Comparison of ENCODE assay signal across 8 cellular contexts in genomic region chr11:2378527-2379210, GRCh38. TPM values are rescaled to one million over a fixed set of nuclear protein-coding genes. Genes with fewer than 3 reads are reported as not detected.
A peak's percentile ranks its signal among the peaks of the same experiment; 100 is the strongest.
DNase-seq lines count a peak whose midpoint lies in the region; ATAC-seq, FAIRE-seq and TF ChIP-seq lines count a peak whose summit lies in the region.

No MANE protein-coding gene starts in this region.

- no peaks in the 10 kb centered on the region for H3K36me3 ChIP-seq in CD4-positive, alpha-beta memory T cell (ENCODE audit: insufficient read depth, low read length)
- no peaks in the 10 kb centered on the region for H3K36me3 ChIP-seq in endothelial cell of umbilical vein (ENCODE audit: control insufficient read depth in 2 of 2, extremely low read depth in 1 of 2, insufficient read depth in 2 of 2, low read length in 2 of 2)

- intact Hi-C loops in CD4-positive, alpha-beta memory T cell (cut with micrococcal nuclease), result loop anchor here (5.0 kb wide), 1 partner anchor 76 kb away; the partner anchor contains the start of genes C11orf21 and TSPAN32
- intact Hi-C loops in endothelial cell of umbilical vein (cut with micrococcal nuclease), result loop anchor here (1.0 to 2.0 kb wide), 2 partner anchors 22 to 40 kb away; partner anchors contain the start of gene TSSC4

- TF ChIP-seq CTCF in endothelial cell of umbilical vein (IDR thresholded peaks at IDR 0.05; ENCODE audit: extremely low read depth in 1 of 2, insufficient read depth in 1 of 2, low read depth in 1 of 2, low read length in 2 of 2), result no peak
- TF ChIP-seq CTCF in nephron (IDR thresholded peaks at IDR 0.05; ENCODE audit: unreplicated experiment in 3 of 3), result no peak

- peak overlapping the region; percentile 29 to 76 for H3K4me3 ChIP-seq in CD4-positive, alpha-beta memory T cell (ENCODE audit: low read length in 2 of 2)
- H3K4me3 ChIP-seq in endothelial cell of umbilical vein (replicated peaks in 1 of 3; ENCODE audit: insufficient read depth in 1 of 3, low read depth in 1 of 3, low read length in 3 of 3), result peak overlapping the region; percentile 72 to 80 (median 75)

- CTCF ChIA-PET in CD4-positive, alpha-beta memory T cell (lab: Charles Lee; ENCODE audit: partially characterized antibody), result interaction anchor here (1.0 to 2.4 kb wide), 4 partner anchors 8 to 74 kb away, joined by 5 to 17 read pairs (median 8); partner anchors contain the start of gene TSSC4
- CTCF ChIA-PET in endothelial cell of umbilical vein (lab: Charles Lee), result interaction anchor here (0.6 to 2.9 kb wide), 8 partner anchors 8 to 74 kb away, joined by 3 to 23 read pairs (median 13); partner anchors contain the start of gene TSSC4

- POLR2A ChIA-PET in CD4-positive, alpha-beta memory T cell (lab: Charles Lee; ENCODE audit: partially characterized antibody), result interaction anchor here (0.7 to 4.6 kb wide), 7 partner anchors 9 to 550 kb away, joined by 3 to 50 read pairs (median 18); partner anchors contain the start of genes C11orf21, TSPAN32 and TSSC4
- POLR2A ChIA-PET in endothelial cell of umbilical vein (lab: Charles Lee), result interaction anchor here (0.8 to 2.0 kb wide), 4 partner anchors 9 to 74 kb away, joined by 3 to 17 read pairs (median 10); partner anchors contain the start of gene TSSC4

- no peaks in the 10 kb centered on the region for H3K27me3 ChIP-seq in CD4-positive, alpha-beta memory T cell (ENCODE audit: insufficient read depth, low read length)
- H3K27me3 ChIP-seq in endothelial cell of umbilical vein (ENCODE audit: control insufficient read depth in 2 of 2, insufficient read depth in 2 of 2, low read length in 2 of 2), result no peaks in the 10 kb centered on the region

- BruUV-seq in endothelial cell of umbilical vein (replicated peaks; lab: Mats Ljungman, UMichigan), result no TSS peak

- dilution Hi-C loops in endothelial cell of umbilical vein (cut with MboI; ENCODE audit: extremely low pct_ligation_motif_present, low sequenced_read_pairs), result no loop called here

- no peak for ATAC-seq in GM19463 (IDR thresholded peaks at IDR 0.05; ENCODE audit: unreplicated experiment)

- no peak for DNase-seq in CD4-positive, alpha-beta memory T cell
- peak; percentile 34 for DNase-seq in endothelial cell of umbilical vein (ENCODE audit: low read depth, low spot score)
- no peak for DNase-seq in 8988T
- no peak for DNase-seq in SK-N-DZ (ENCODE audit: low spot score)
- no peak for DNase-seq in NCI-H1694 treated with DMSO at 0.1 percent for 48 hours (lab: John Stamatoyannopoulos, UW)

- peaks cover 1 to 3% of the 10 kb centered on the region in 2 donors for H3K36me3 Mint-ChIP-seq in CD4-positive, alpha-beta memory T cell
- H3K36me3 Mint-ChIP-seq in nephron (ENCODE audit: low read depth), result no peaks in the 10 kb centered on the region

- no peaks in the 10 kb centered on the region for H3K9me3 ChIP-seq in CD4-positive, alpha-beta memory T cell (ENCODE audit: control insufficient read depth in 1 of 2, low read length in 2 of 2)
- no peaks in the 10 kb centered on the region for H3K9me3 ChIP-seq in endothelial cell of umbilical vein (replicated peaks; ENCODE audit: control insufficient read depth, insufficient read depth, low read length)

- H3K4me1 ChIP-seq in CD4-positive, alpha-beta memory T cell (ENCODE audit: insufficient read depth, low read length), result peaks cover 48% of the 10 kb centered on the region
- H3K4me1 ChIP-seq in endothelial cell of umbilical vein (ENCODE audit: control insufficient read depth, extremely low read depth, insufficient read depth, low read length), result peaks cover 46% of the 10 kb centered on the region

- H4K20me1 ChIP-seq in endothelial cell of umbilical vein (replicated peaks; ENCODE audit: control insufficient read depth, extremely low read depth, insufficient read depth, low read length), result no peaks in the 10 kb centered on the region

- H2AFZ ChIP-seq in endothelial cell of umbilical vein (ENCODE audit: low read depth, low read length), result no peak overlapping the region

- H3K4me2 ChIP-seq in endothelial cell of umbilical vein (ENCODE audit: insufficient read depth, low read length), result peak overlapping the region; percentile 70

- no peaks in the 10 kb centered on the region for H3K9me1 ChIP-seq in endothelial cell of umbilical vein (replicated peaks; ENCODE audit: control insufficient read depth, extremely low read depth, insufficient read depth, low read length)

- peak overlapping the region; percentile 80 to 88 (median 82) for H3K4me3 Mint-ChIP-seq in CD4-positive, alpha-beta memory T cell
- peak overlapping the region; percentile 87 to 90 (median 89) for H3K4me3 Mint-ChIP-seq in nephron

- H3K4me1 Mint-ChIP-seq in CD4-positive, alpha-beta memory T cell, result peaks cover 14 to 49% (median 32%) of the 10 kb centered on the region in 4 donors
- H3K4me1 Mint-ChIP-seq in nephron, result peaks cover 31% of the 10 kb centered on the region

- peaks cover 0 to 2% (median 0%) of the 10 kb centered on the region in 8 donors for H3K9me3 Mint-ChIP-seq in CD4-positive, alpha-beta memory T cell
- H3K9me3 Mint-ChIP-seq in nephron, result no peaks in the 10 kb centered on the region

- H3K79me2 ChIP-seq in endothelial cell of umbilical vein (ENCODE audit: control insufficient read depth, insufficient read depth, low read length), result peaks cover 63% of the 10 kb centered on the region

- no peak for TF ChIP-seq POLR2A in endothelial cell of umbilical vein (IDR thresholded peaks at IDR 0.05; ENCODE audit: low read depth, low read length)

- H3K27ac ChIP-seq in CD4-positive, alpha-beta memory T cell (ENCODE audit: low read depth, low read length), result peak overlapping the region; percentile 77
- peak overlapping the region; percentile 91 for H3K27ac ChIP-seq in endothelial cell of umbilical vein (ENCODE audit: insufficient read depth, low read depth, low read length)

- peak; percentile 46 for FAIRE-seq in endothelial cell of umbilical vein (lab: Jason Lieb, UNC)

- no peaks in the 10 kb centered on the region for H3K27me3 Mint-ChIP-seq in CD4-positive, alpha-beta memory T cell
- no peaks in the 10 kb centered on the region for H3K27me3 Mint-ChIP-seq in nephron (ENCODE audit: low read depth)

- H3K27ac Mint-ChIP-seq in CD4-positive, alpha-beta memory T cell, result peak overlapping the region in 6 of 7 donors; percentile 77 to 91 (median 82)
- H3K27ac Mint-ChIP-seq in nephron, result peak overlapping the region; percentile 64 to 97 (median 69)

- H3K9ac ChIP-seq in endothelial cell of umbilical vein (replicated peaks; ENCODE audit: extremely low read depth, insufficient read depth, low read length), result peak overlapping the region; percentile 97

TF ChIP-seq in PFSK-1, 5 proteins besides CTCF, POLR2A, EP300 and RAD21 (continues in another document):
- TF ChIP-seq FOXP2 (optimal IDR thresholded peaks at IDR 0.05; ENCODE audit: borderline replicate concordance, extremely low read depth, extremely low read length, insufficient read depth), result peak; percentile 36

TF ChIP-seq in endothelial cell of umbilical vein, 7 proteins besides CTCF, POLR2A, EP300 and RAD21:
- TF ChIP-seq POLR2AphosphoS5 (IDR thresholded peaks at IDR 0.05; ENCODE audit: insufficient read depth, low read depth, low read length), result no peak
- no peak for TF ChIP-seq FOS (IDR thresholded peaks at IDR 0.05; ENCODE audit: borderline replicate concordance, insufficient read depth, low read length)
- TF ChIP-seq JUN (IDR thresholded peaks at IDR 0.05; ENCODE audit: borderline replicate concordance, insufficient read depth, insufficient read length, low read depth), result no peak
- no peak for TF ChIP-seq MYC (IDR thresholded peaks at IDR 0.05; ENCODE audit: low read depth, low read length)
- TF ChIP-seq EZH2 (IDR thresholded peaks at IDR 0.05; ENCODE audit: borderline replicate concordance, low read depth, low read length, severe bottlenecking), result no peak
- TF ChIP-seq MAX (IDR thresholded peaks at IDR 0.05; ENCODE audit: insufficient read depth, insufficient read length), result no peak
- no peak for TF ChIP-seq GATA2 (IDR thresholded peaks at IDR 0.05; ENCODE audit: insufficient read depth, insufficient read length, low read depth, low read length)
TF ChIP-seq in endothelial cell of umbilical vein: peak in this region for 0.

RNA-seq across cellular contexts. Expression of gene CD81, which starts 1.6 kb away (rescaled TPM):
- 100 to 1,000 TPM; 113 to 118 TPM for total RNA-seq in CD4-positive, alpha-beta memory T cell
- 10 to 100 TPM; 15.2 to 54.1 TPM for polyA plus RNA-seq in CD4-positive, alpha-beta memory T cell
- polyA plus RNA-seq in PFSK-1 (2012; ENCODE audit: insufficient read length, low read depth), result 435 TPM
- total RNA-seq in endothelial cell of umbilical vein, result 409 and 445 TPM in 2 replicates
- polyA plus RNA-seq in endothelial cell of umbilical vein, result 641 and 802 TPM in 2 replicates
- polyA plus RNA-seq in endothelial cell of umbilical vein (2011; cell fraction: cytosol; rRNA removed), result 406 and 474 TPM in 2 replicates
- polyA plus RNA-seq in endothelial cell of umbilical vein (2011; cell fraction: nucleus; rRNA removed), result 199 and 205 TPM in 2 replicates
- polyA plus RNA-seq in endothelial cell of umbilical vein (2012), result 516 and 727 TPM in 2 replicates
- 404 and 450 TPM in 2 replicates for polyA minus RNA-seq in endothelial cell of umbilical vein
- 53.1 TPM for polyA minus RNA-seq in endothelial cell of umbilical vein (2011; cell fraction: cytosol; rRNA and poly(A)+ RNA removed)
- polyA minus RNA-seq in endothelial cell of umbilical vein (2011; cell fraction: nucleus; rRNA and poly(A)+ RNA removed), result 58.3 and 65.3 TPM in 2 replicates
- 138 and 159 TPM in 2 replicates for polyA plus RNA-seq in SK-N-DZ (2014; cell fraction: cytosol; rRNA removed)
- polyA plus RNA-seq in SK-N-DZ (2014; cell fraction: nucleus; rRNA removed), result 94.7 and 112 TPM in 2 replicates

RNA-seq across cellular contexts. Expression of gene TSSC4, which starts 21.9 kb away (rescaled TPM):
- total RNA-seq in CD4-positive, alpha-beta memory T cell, result 10 to 100 TPM; 58.6 to 65.8 TPM
- polyA plus RNA-seq in CD4-positive, alpha-beta memory T cell, result 10 to 100 TPM; 54.6 to 79.8 TPM
- polyA plus RNA-seq in PFSK-1 (2012; ENCODE audit: insufficient read length, low read depth), result 156 TPM
- 59.6 and 61.9 TPM in 2 replicates for total RNA-seq in endothelial cell of umbilical vein
- polyA plus RNA-seq in endothelial cell of umbilical vein, result 42.7 and 53.4 TPM in 2 replicates
- polyA plus RNA-seq in endothelial cell of umbilical vein (2011; cell fraction: cytosol; rRNA removed), result 18.3 and 31.5 TPM in 2 replicates
- 49.2 and 51.9 TPM in 2 replicates for polyA plus RNA-seq in endothelial cell of umbilical vein (2011; cell fraction: nucleus; rRNA removed)
- polyA plus RNA-seq in endothelial cell of umbilical vein (2012), result 32.6 and 42.6 TPM in 2 replicates
- polyA minus RNA-seq in endothelial cell of umbilical vein, result 20.5 and 25.8 TPM in 2 replicates
- 15.2 TPM for polyA minus RNA-seq in endothelial cell of umbilical vein (2011; cell fraction: cytosol; rRNA and poly(A)+ RNA removed)
- 24.1 and 48.8 TPM in 2 replicates for polyA minus RNA-seq in endothelial cell of umbilical vein (2011; cell fraction: nucleus; rRNA and poly(A)+ RNA removed)
- 61.2 and 72.3 TPM in 2 replicates for polyA plus RNA-seq in SK-N-DZ (2014; cell fraction: cytosol; rRNA removed)
- 62.2 and 69.1 TPM in 2 replicates for polyA plus RNA-seq in SK-N-DZ (2014; cell fraction: nucleus; rRNA removed)
